ENCODE assay signal across 22 cellular contexts in genomic region chr4:186150926-186151325, GRCh38. TPM values are rescaled to one million over a fixed set of nuclear protein-coding genes. Genes with fewer than 3 reads are reported as not detected.
A peak's percentile ranks its signal among the peaks of the same experiment; 100 is the strongest.
DNase-seq lines count a peak whose midpoint lies in the region; ATAC-seq and TF ChIP-seq lines count a peak whose summit lies in the region.
"Had no signal": no experiment of that assay in that cellular context is flagged by ENCODE, and none has a peak within 500 bp of the region (broad histone marks: within the 10 kb centered on the region; RNA-seq: fewer than 3 reads in every experiment).

No MANE protein-coding gene starts in this region.

- peaks cover 0 to 6% (median 2%) of the 10 kb centered on the region in 4 donors for H3K4me1 ChIP-seq in esophagus muscularis mucosa
- H3K4me1 ChIP-seq: BE2C, Peyer's patch had no signal

- CTCF ChIA-PET in Calu3 (lab: Charles Lee) = no interaction called here

- H3K9me3 Mint-ChIP-seq in Calu3 (ENCODE audit: low read depth, unreplicated experiment) = no peaks in the 10 kb centered on the region
- H3K9me3 Mint-ChIP-seq: CD4-positive, alpha-beta T cell had no signal

- intact Hi-C loops in Calu3 (cut with micrococcal nuclease; ENCODE audit: unreplicated experiment) = no loop called here
- intact Hi-C loops in esophagus muscularis mucosa (cut with DNase I) = no loop called here

- peaks cover 55% of the 10 kb centered on the region for H3K36me3 Mint-ChIP-seq in Calu3 (ENCODE audit: insufficient read depth, unreplicated experiment)

- H3K9me3 ChIP-seq in esophagus muscularis mucosa = no peaks in the 10 kb centered on the region
- H3K9me3 ChIP-seq: BE2C, Peyer's patch had no signal

- H3K27me3 Mint-ChIP-seq in Calu3 (ENCODE audit: unreplicated experiment) = no peaks in the 10 kb centered on the region

- TF ChIP-seq POLR2A in esophagus muscularis mucosa (IDR thresholded peaks at IDR 0.05; ENCODE audit: low read depth) = no peak

- no peak for TF ChIP-seq EP300 in esophagus muscularis mucosa (IDR thresholded peaks at IDR 0.05)

- 93% methylated on average over 13 of the region's 13 CpGs for WGBS in esophagus muscularis mucosa

- H3K4me3 Mint-ChIP-seq in Calu3 (ENCODE audit: low read depth, unreplicated experiment) = peak overlapping the region; percentile 75
- H3K4me3 Mint-ChIP-seq: CD4-positive, alpha-beta T cell had no signal

- H3K27me3 ChIP-seq in esophagus muscularis mucosa = no peaks in the 10 kb centered on the region
- H3K27me3 ChIP-seq: BE2C, Peyer's patch had no signal

- H3K27ac Mint-ChIP-seq in Calu3 (ENCODE audit: unreplicated experiment) = no peak overlapping the region
- H3K27ac Mint-ChIP-seq: CD4-positive, alpha-beta T cell had no signal

- H3K27ac ChIP-seq in esophagus muscularis mucosa (replicated peaks in 1 of 4) = no peak overlapping the region
- H3K27ac ChIP-seq: Peyer's patch had no signal

- H3K4me1 Mint-ChIP-seq in Calu3 (ENCODE audit: low read depth, unreplicated experiment) = peaks cover 19% of the 10 kb centered on the region

- peaks cover 5 to 25% (median 11%) of the 10 kb centered on the region in 4 donors for H3K36me3 ChIP-seq in esophagus muscularis mucosa
- H3K36me3 ChIP-seq: BE2C had no signal

- H3K4me3 ChIP-seq in esophagus muscularis mucosa = no peak overlapping the region
- H3K4me3 ChIP-seq: GM12878, K562, Peyer's patch had no signal

- DNase-seq in Calu3 = no peak
- peak; percentile 55 for DNase-seq in esophagus muscularis mucosa (ENCODE audit: extremely low spot score)
- DNase-seq in midbrain (lab: John Stamatoyannopoulos, UW) = no peak
- DNase-seq in NK-92 (lab: John Stamatoyannopoulos, UW; ENCODE audit: unreplicated experiment) = no peak
- no peak for DNase-seq in cerebellar cortex (ENCODE audit: low spot score)
- DNase-seq: 8988T; BE2C; CD4-positive, alpha-beta T cell; DMS79 treated with DMSO at 0.1 percent for 48 hours; GDM1; HCEC 1CT; NCI-H1436; NCI-H2081; NCI-H510A treated with DMSO at 0.1 percent for 48 hours; NCI-H82; Peyer's patch had no signal

- ATAC-seq in GM21576 (IDR thresholded peaks at IDR 0.05; ENCODE audit: unreplicated experiment) = peak; percentile 43
- ATAC-seq in HG03565 (IDR thresholded peaks at IDR 0.05; ENCODE audit: unreplicated experiment) = peak; percentile 13
- ATAC-seq in HG02970 (IDR thresholded peaks at IDR 0.05; ENCODE audit: low FRiP score, unreplicated experiment) = no peak
- ATAC-seq: GM12878, K562, Right ventricle myocardium inferior had no signal

- no peak for TF ChIP-seq CTCF in Calu3 (IDR thresholded peaks at IDR 0.05; ENCODE audit: unreplicated experiment)
- no peak for TF ChIP-seq CTCF in esophagus muscularis mucosa (IDR thresholded peaks at IDR 0.05)

- no TSS peak for BruUV-seq in Calu3 (replicated peaks; lab: Mats Ljungman, UMichigan)

RNA-seq across cellular contexts. Expression of gene CYP4V2, which starts 40.4 kb away (rescaled TPM):
- total RNA-seq in Calu3 (2022) (43.3 and 43.8 TPM in 2 replicates), esophagus muscularis mucosa (10 to 100 TPM; 27.5 to 43.1 (median 35.5) TPM)

RNA-seq across cellular contexts. Expression of gene FAM149A, which starts 46.4 kb away (rescaled TPM):
- 36.3 and 45.5 TPM in 2 replicates for total RNA-seq in Calu3 (2022)
- total RNA-seq in esophagus muscularis mucosa = 10 to 100 TPM; 19.5 to 38.8 (median 33.6) TPM
- total RNA-seq: K562 had no signal
